9 cellular contexts compared by ENCODE assay signal in genomic region chr11:794766-795637, GRCh38. TPM values are rescaled to one million over a fixed set of nuclear protein-coding genes. Genes with fewer than 3 reads are reported as not detected.
A peak's percentile ranks its signal among the peaks of the same experiment; 100 is the strongest.
DNase-seq lines count a peak whose midpoint lies in the region; ATAC-seq and TF ChIP-seq lines count a peak whose summit lies in the region.
"Had no signal": no experiment of that assay in that cellular context is flagged by ENCODE, and none has a peak within 500 bp of the region (broad histone marks: within the 10 kb centered on the region; RNA-seq: fewer than 3 reads in every experiment).

No MANE protein-coding gene starts in this region.

- TF ChIP-seq CTCF in SK-N-SH (IDR thresholded peaks at IDR 0.05) (no peak), fibroblast of pulmonary artery (IDR thresholded peaks at IDR 0.05; ENCODE audit: low read length, missing control alignments) (no peak), suprapubic skin (IDR thresholded peaks at IDR 0.05) (no peak)

- no peaks in the 10 kb centered on the region for H4K20me1 ChIP-seq in SK-N-SH (ENCODE audit: insufficient read depth)

- DNase-seq in SK-N-SH (no peak), SJSA1 (ENCODE audit: low read depth in 1 of 2, low spot score in 2 of 2) (no peak), fibroblast of pulmonary artery (ENCODE audit: low read depth) (no peak), suprapubic skin (ENCODE audit: low spot score in 2 of 2) (no peak), HAP-1 (ENCODE audit: low spot score in 2 of 2) (no peak), LoVo (ENCODE audit: low spot score) (no peak)

- ATAC-seq in SK-N-SH treated with all-trans-retinoic acid at 6 μM for 48 hours (no peak), GM18861 (IDR thresholded peaks at IDR 0.05; ENCODE audit: unreplicated experiment) (no peak)

- TF ChIP-seq EP300 in SK-N-SH (IDR thresholded peaks at IDR 0.05; ENCODE audit: borderline replicate concordance in 1 of 2, low read depth in 1 of 2, low read length in 1 of 2) (no peak), suprapubic skin (IDR thresholded peaks at IDR 0.05) (no peak)

- H3K9me2 ChIP-seq in SK-N-SH: no peaks in the 10 kb centered on the region

- 92% methylated on average over 25 of the region's 38 CpGs for WGBS in SK-N-SH (ENCODE audit: low lambda C conversion rate)
- WGBS in suprapubic skin: 19% methylated on average over 19 of the region's 38 CpGs

- H3K9ac ChIP-seq in SK-N-SH: peak overlapping the region; percentile 76

- H3K36me3 ChIP-seq in SK-N-SH (replicated peaks in 1 of 2; ENCODE audit: control insufficient read depth in 1 of 2, insufficient read depth in 2 of 2, low read length in 1 of 2) (peaks cover 0 to 37% of the 10 kb centered on the region in 2 experiments), SJSA1 (no peaks in the 10 kb centered on the region), suprapubic skin (peaks cover 16% of the 10 kb centered on the region), HAP-1 (replicated peaks) (peaks cover 35% of the 10 kb centered on the region)

- TF ChIP-seq RAD21 in SK-N-SH (IDR thresholded peaks at IDR 0.05; ENCODE audit: low read length): no peak

- H3K27me3 ChIP-seq in SK-N-SH (ENCODE audit: insufficient read depth) (no peaks in the 10 kb centered on the region), SJSA1 (replicated peaks) (no peaks in the 10 kb centered on the region), suprapubic skin (no peaks in the 10 kb centered on the region), HAP-1 (ENCODE audit: low read depth) (no peaks in the 10 kb centered on the region)

- no peak overlapping the region for H2AFZ ChIP-seq in SK-N-SH (ENCODE audit: low read depth)

- POLR2A ChIA-PET in SK-N-SH (lab: Yijun Ruan, JAX): interaction anchor here (2.5 kb wide), 1 partner anchor 9 kb away, joined by 8 read pairs; no protein-coding TSS in a partner anchor

- CTCF ChIA-PET in SK-N-SH (lab: Yijun Ruan, JAX): interaction anchor here (0.8 to 6.3 kb wide), 4 partner anchors 11 to 157 kb away, joined by 3 to 43 read pairs (median 6); no protein-coding TSS in a partner anchor

- peaks cover 8 to 40% of the 10 kb centered on the region in 2 experiments; a peak in 2 of 4 replicates for H3K4me1 ChIP-seq in SK-N-SH (ENCODE audit: control insufficient read depth in 1 of 2, insufficient read depth in 2 of 2, low read depth in 1 of 2, low read length in 1 of 2)
- peaks cover 27% of the 10 kb centered on the region for H3K4me1 ChIP-seq in SJSA1 (replicated peaks)
- H3K4me1 ChIP-seq in suprapubic skin: peaks cover 44% of the 10 kb centered on the region
- H3K4me1 ChIP-seq in HAP-1: peaks cover 12% of the 10 kb centered on the region

- H3K9me3 ChIP-seq in SK-N-SH (no peaks in the 10 kb centered on the region), SJSA1 (replicated peaks) (no peaks in the 10 kb centered on the region), suprapubic skin (no peaks in the 10 kb centered on the region), HAP-1 (no peaks in the 10 kb centered on the region)

- H3K27ac ChIP-seq in SK-N-SH (ENCODE audit: low read depth in 2 of 2, low read length in 1 of 2) (no peak overlapping the region; a peak in 1 of 4 replicates), SJSA1 (no peak overlapping the region), suprapubic skin (peak overlapping the region; percentile 78)
- H3K27ac ChIP-seq: C4-2B had no signal

- no peak for TF ChIP-seq POLR2A in suprapubic skin (IDR thresholded peaks at IDR 0.05)

- peak overlapping the region; percentile 100 for H3K4me2 ChIP-seq in SK-N-SH

- H3K79me2 ChIP-seq in SK-N-SH (ENCODE audit: insufficient read depth): peaks cover 20% of the 10 kb centered on the region

- H3K4me3 ChIP-seq in SK-N-SH (ENCODE audit: low read depth in 2 of 2, low read length in 1 of 2) (peak overlapping the region; percentile 60 to 90; a peak in 2 of 4 replicates), SJSA1 (peak overlapping the region; percentile 43), fibroblast of pulmonary artery (replicated peaks; ENCODE audit: low read depth, low read length) (peak overlapping the region; percentile 76), suprapubic skin (peak overlapping the region; percentile 72), HAP-1 (no peak overlapping the region)

- in situ Hi-C loops in HAP-1 (cut with MboI; ENCODE audit: low sequenced_read_pairs): no loop called here

- H3F3A ChIP-seq in SK-N-SH (replicated peaks; ENCODE audit: insufficient read depth): peaks cover 18% of the 10 kb centered on the region

TF ChIP-seq in SK-N-SH, 30 proteins besides CTCF, POLR2A, EP300 and RAD21 (continues in another document):
- TF ChIP-seq, protein P1, sequence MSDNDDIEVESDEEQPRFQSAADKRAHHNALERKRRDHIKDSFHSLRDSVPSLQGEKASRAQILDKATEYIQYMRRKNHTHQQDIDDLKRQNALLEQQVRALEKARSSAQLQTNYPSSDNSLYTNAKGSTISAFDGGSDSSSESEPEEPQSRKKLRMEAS (IDR thresholded peaks at IDR 0.05; ENCODE audit: low read depth): no peak
- TF ChIP-seq NRF1 (IDR thresholded peaks at IDR 0.05; ENCODE audit: low read depth, low read length): no peak

TF ChIP-seq in SK-N-SH treated with all-trans-retinoic acid at 6 μM for 48 hours, 23 proteins besides CTCF, POLR2A, EP300 and RAD21 (continues in another document):
- TF ChIP-seq RARB (CRISPR knock-in tag; IDR thresholded peaks at IDR 0.05) (no peak), ZC3H10 (CRISPR knock-in tag; IDR thresholded peaks at IDR 0.05) (no peak), BACH2 (CRISPR knock-in tag; IDR thresholded peaks at IDR 0.05; ENCODE audit: borderline replicate concordance) (no peak), CSDC2 (CRISPR knock-in tag; IDR thresholded peaks at IDR 0.05) (no peak), ESRRG (CRISPR knock-in tag; IDR thresholded peaks at IDR 0.05) (no peak), TCF4 (CRISPR knock-in tag; IDR thresholded peaks at IDR 0.05; ENCODE audit: borderline replicate concordance) (no peak), ARNTL (CRISPR knock-in tag; IDR thresholded peaks at IDR 0.05; ENCODE audit: borderline replicate concordance, low read depth) (no peak), TSHZ2 (CRISPR knock-in tag; IDR thresholded peaks at IDR 0.05) (no peak), TOX (CRISPR knock-in tag; IDR thresholded peaks at IDR 0.05; ENCODE audit: borderline replicate concordance) (no peak), PPARA (CRISPR knock-in tag; IDR thresholded peaks at IDR 0.05; ENCODE audit: borderline replicate concordance) (no peak), SNAI2 (CRISPR knock-in tag; IDR thresholded peaks at IDR 0.05) (no peak), ZNF70 (CRISPR knock-in tag; IDR thresholded peaks at IDR 0.05) (no peak), ISL1 (CRISPR knock-in tag; IDR thresholded peaks at IDR 0.05) (no peak)

RNA-seq across cellular contexts. Expression of gene SLC25A22, which starts 3.1 kb away (rescaled TPM):
- 40.2 and 50.9 TPM in 2 replicates for polyA plus RNA-seq in SK-N-SH (2012; rRNA removed)
- polyA plus RNA-seq in SK-N-SH (2012; cell fraction: cytosol; rRNA removed): 20.4 and 33.0 TPM in 2 replicates
- polyA plus RNA-seq in SK-N-SH (2012; cell fraction: nucleus; rRNA removed): 136 and 178 TPM in 2 replicates
- total RNA-seq in SJSA1 (2014; rRNA removed; shearing (Covaris generic)): 5.1 and 11.1 TPM in 2 replicates
- 10 to 100 TPM; 11.2 to 14.7 (median 13.7) TPM for total RNA-seq in suprapubic skin

RNA-seq across cellular contexts. Expression of gene CEND1, which starts 5.1 kb away (rescaled TPM):
- polyA plus RNA-seq in SK-N-SH (2012; rRNA removed): 2.9 and 3.6 TPM in 2 replicates
- 2.0 and 3.0 TPM in 2 replicates for polyA plus RNA-seq in SK-N-SH (2012; cell fraction: cytosol; rRNA removed)
- polyA plus RNA-seq in SK-N-SH (2012; cell fraction: nucleus; rRNA removed): 3.6 and 5.8 TPM in 2 replicates
- 0.21 and 0.88 TPM in 2 replicates for total RNA-seq in SJSA1 (2014; rRNA removed; shearing (Covaris generic))
- total RNA-seq in suprapubic skin: not detected

RNA-seq across cellular contexts. Expression of gene PIDD1, which starts 10.0 kb away (rescaled TPM):
- 25.5 and 27.4 TPM in 2 replicates for polyA plus RNA-seq in SK-N-SH (2012; rRNA removed)
- polyA plus RNA-seq in SK-N-SH (2012; cell fraction: cytosol; rRNA removed): 4.7 and 7.9 TPM in 2 replicates
- polyA plus RNA-seq in SK-N-SH (2012; cell fraction: nucleus; rRNA removed): 191 and 281 TPM in 2 replicates
- total RNA-seq in SJSA1 (2014; rRNA removed; shearing (Covaris generic)): 2.1 and 2.4 TPM in 2 replicates
- 10 to 100 TPM; 14.1 to 71.9 (median 33.5) TPM for total RNA-seq in suprapubic skin

RNA-seq across cellular contexts. Expression of gene RPLP2, which starts 14.8 kb away (rescaled TPM):
- 390 and 799 TPM in 2 replicates for polyA plus RNA-seq in SK-N-SH (2012; rRNA removed)
- 554 and 966 TPM in 2 replicates for polyA plus RNA-seq in SK-N-SH (2012; cell fraction: cytosol; rRNA removed)
- 280 and 461 TPM in 2 replicates for polyA plus RNA-seq in SK-N-SH (2012; cell fraction: nucleus; rRNA removed)
- 504 and 706 TPM in 2 replicates for total RNA-seq in SJSA1 (2014; rRNA removed; shearing (Covaris generic))
- 1,000 to 10,000 TPM in 2 of 4 donors, 100 to 1,000 TPM in 2; 692 to 1,129 (median 991) TPM for total RNA-seq in suprapubic skin

RNA-seq across cellular contexts. Expression of gene GATD1, which starts 17.7 kb away (rescaled TPM):
- polyA plus RNA-seq in SK-N-SH (2012; rRNA removed): 72.9 and 86.2 TPM in 2 replicates
- polyA plus RNA-seq in SK-N-SH (2012; cell fraction: cytosol; rRNA removed): 27.6 and 32.1 TPM in 2 replicates
- polyA plus RNA-seq in SK-N-SH (2012; cell fraction: nucleus; rRNA removed): 562 and 877 TPM in 2 replicates
- 7.0 and 12.4 TPM in 2 replicates for total RNA-seq in SJSA1 (2014; rRNA removed; shearing (Covaris generic))
- total RNA-seq in suprapubic skin: 10 to 100 TPM; 27.2 to 68.2 (median 46.0) TPM
